Comparison of ENCODE assay signal across 1 cellular context in genomic region chr7:158658475-158658874, GRCh38.
TF ChIP-seq lines count a peak whose summit lies in the region.

No MANE protein-coding gene starts in this region.

TF ChIP-seq in GM23338, 12 proteins besides CTCF, POLR2A, EP300 and RAD21 (continued from another document):
- no peak for TF ChIP-seq ZNF462 (CRISPR knock-in tag; IDR thresholded peaks at IDR 0.05)
- no peak for TF ChIP-seq REST (IDR thresholded peaks at IDR 0.05; ENCODE audit: unreplicated experiment)
- TF ChIP-seq EZH2 (IDR thresholded peaks at IDR 0.05; ENCODE audit: low read depth, unreplicated experiment), result no peak
- TF ChIP-seq CREB1 (CRISPR knock-in tag; IDR thresholded peaks at IDR 0.05; ENCODE audit: low read depth), result no peak
- TF ChIP-seq STAT1 (IDR thresholded peaks at IDR 0.05; ENCODE audit: unreplicated experiment), result no peak
- no peak for TF ChIP-seq NANOG (IDR thresholded peaks at IDR 0.05; ENCODE audit: borderline replicate concordance)
- TF ChIP-seq ETS1 (IDR thresholded peaks at IDR 0.05), result no peak
- no peak for TF ChIP-seq POLR2AphosphoS5 (IDR thresholded peaks at IDR 0.05; ENCODE audit: low read depth)
- no peak for TF ChIP-seq JUNB (IDR thresholded peaks at IDR 0.05; ENCODE audit: unreplicated experiment)
